ENCODE assay signal across 10 cellular contexts in the genomic region with DNA sequence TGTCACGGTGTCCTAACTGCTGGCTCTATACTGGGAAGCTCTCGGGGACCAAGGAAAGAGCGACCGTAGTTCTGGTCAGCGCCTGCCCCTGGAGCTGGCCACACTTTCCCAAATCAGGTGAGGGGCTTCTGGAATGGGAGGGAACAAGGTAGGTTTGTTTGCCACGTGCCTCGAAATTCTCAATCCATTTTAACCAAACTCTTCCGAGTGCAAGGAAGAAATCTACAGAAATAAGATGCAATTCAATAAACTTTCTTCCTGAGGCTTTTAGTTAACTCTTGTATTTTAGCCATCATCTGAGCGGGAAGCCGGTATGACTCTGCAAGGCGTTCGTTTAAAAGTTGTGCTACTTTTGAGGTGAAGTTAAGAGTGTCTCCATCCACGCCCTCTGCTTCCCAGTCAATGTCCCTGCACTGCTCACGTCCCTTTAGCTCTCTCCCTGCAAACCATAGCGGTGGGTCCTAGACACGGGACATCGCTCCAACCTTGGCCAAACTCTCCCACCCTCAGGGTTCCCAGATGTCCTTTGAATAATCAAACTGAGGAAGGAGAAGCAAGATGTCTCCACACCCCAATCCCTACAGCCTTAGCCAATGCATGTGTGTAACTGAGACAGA. TPM values are rescaled to one million over a fixed set of nuclear protein-coding genes. Genes with fewer than 3 reads are reported as not detected.
A peak's percentile ranks its signal among the peaks of the same experiment; 100 is the strongest.
DNase-seq lines count a peak whose midpoint lies in the region; TF ChIP-seq lines count a peak whose summit lies in the region.
"Had no signal": no experiment of that assay in that cellular context is flagged by ENCODE, and none has a peak within 500 bp of the region (broad histone marks: within the 10 kb centered on the region; RNA-seq: fewer than 3 reads in every experiment).

No MANE protein-coding gene starts in this region.

- H3K4me3 ChIP-seq in Peyer's patch, result peak overlapping the region; percentile 22 to 61 (median 43)
- peak overlapping the region; percentile 63 to 70 (median 65) for H3K4me3 ChIP-seq in fibroblast of lung (replicated peaks in 1 of 4; ENCODE audit: control extremely low read depth in 1 of 4, insufficient read depth in 1 of 4, low read depth in 3 of 4, low read length in 4 of 4)
- peak overlapping the region; percentile 79 to 88 for H3K4me3 ChIP-seq in muscle layer of colon (ENCODE audit: low read depth in 1 of 2, low read length in 2 of 2)
- H3K4me3 ChIP-seq in tibial nerve, result peak overlapping the region; percentile 35 to 62 (median 44)

- no peaks in the 10 kb centered on the region for H3K79me2 ChIP-seq in fibroblast of lung (ENCODE audit: control insufficient read depth, insufficient read depth, low read length)

- H3K4me1 ChIP-seq in Peyer's patch (no peaks in the 10 kb centered on the region), fibroblast of lung (ENCODE audit: control insufficient read depth, extremely low read depth, insufficient read depth, low read length) (peaks cover 2% of the 10 kb centered on the region), muscle layer of colon (ENCODE audit: insufficient read depth, low read length) (peaks cover 3% of the 10 kb centered on the region), tibial nerve (no peaks in the 10 kb centered on the region)

- peak overlapping the region; percentile 52 for H3K9ac ChIP-seq in fibroblast of lung (ENCODE audit: insufficient read depth, low read length)
- peak overlapping the region; percentile 78 for H3K9ac ChIP-seq in muscle layer of colon (ENCODE audit: low read length)

- TF ChIP-seq EP300 in tibial nerve (IDR thresholded peaks at IDR 0.05), result no peak

- peak overlapping the region in 2 of 4 donors; percentile 26 to 42 for H3K27ac ChIP-seq in Peyer's patch
- no peak overlapping the region for H3K27ac ChIP-seq in fibroblast of lung (ENCODE audit: insufficient read depth, low read length)
- H3K27ac ChIP-seq in muscle layer of colon (ENCODE audit: low read depth, low read length), result peak overlapping the region; percentile 61
- peak overlapping the region in 3 of 4 donors; percentile 5 to 75 (median 46) for H3K27ac ChIP-seq in tibial nerve

- no peaks in the 10 kb centered on the region for H3K36me3 ChIP-seq in Peyer's patch
- H3K36me3 ChIP-seq in fibroblast of lung (ENCODE audit: control insufficient read depth, insufficient read depth, low read length), result no peaks in the 10 kb centered on the region
- no peaks in the 10 kb centered on the region for H3K36me3 ChIP-seq in muscle layer of colon (ENCODE audit: insufficient read depth, low read length)
- no peaks in the 10 kb centered on the region for H3K36me3 ChIP-seq in tibial nerve

- POLR2A ChIA-PET in GM10248 (lab: Yijun Ruan, JAX), result no interaction called here

- DNase-seq in Peyer's patch (no peak), fibroblast of lung (ENCODE audit: low read depth in 2 of 2) (peak in 1 of 2 donors; percentile 17), tibial nerve (ENCODE audit: low spot score in 2 of 2) (no peak), glomerular visceral epithelial cell (ENCODE audit: extremely low spot score) (no peak), HK-2 (ENCODE audit: unreplicated experiment) (no peak), GM10248 (ENCODE audit: extremely low spot score) (no peak), HT-29 (ENCODE audit: low spot score) (no peak)
- DNase-seq: effector memory CD4-positive, alpha-beta T cell had no signal

- H2AFZ ChIP-seq in fibroblast of lung (ENCODE audit: low read length), result peak overlapping the region; percentile 87

- H3K27me3 ChIP-seq in Peyer's patch, result no peaks in the 10 kb centered on the region
- no peaks in the 10 kb centered on the region for H3K27me3 ChIP-seq in fibroblast of lung (ENCODE audit: control insufficient read depth, insufficient read depth, low read length)
- H3K27me3 ChIP-seq in muscle layer of colon (ENCODE audit: control insufficient read depth in 1 of 2, insufficient read depth in 2 of 2, low read length in 2 of 2), result no peaks in the 10 kb centered on the region
- H3K27me3 ChIP-seq in tibial nerve, result peaks cover 0 to 8% of the 10 kb centered on the region in 2 donors

- CTCF ChIA-PET in GM10248 (lab: Yijun Ruan, JAX), result no interaction called here

- H3K4me2 ChIP-seq in fibroblast of lung (ENCODE audit: extremely low read depth, insufficient read depth, low read length), result peak overlapping the region; percentile 65

- no peaks in the 10 kb centered on the region for H3K9me3 ChIP-seq in Peyer's patch
- no peaks in the 10 kb centered on the region for H3K9me3 ChIP-seq in fibroblast of lung (ENCODE audit: control insufficient read depth, insufficient read depth, low read depth, low read length)
- no peaks in the 10 kb centered on the region for H3K9me3 ChIP-seq in muscle layer of colon (ENCODE audit: low read length)
- H3K9me3 ChIP-seq in tibial nerve, result no peaks in the 10 kb centered on the region

- 44 to 46% methylated on average over 16 to 17 of the region's 17 CpGs for WGBS in tibial nerve, 2 donors

- no peaks in the 10 kb centered on the region for H4K20me1 ChIP-seq in fibroblast of lung (ENCODE audit: control insufficient read depth, extremely low read depth, insufficient read depth, low read length)

- TF ChIP-seq POLR2A in Peyer's patch (IDR thresholded peaks at IDR 0.05), result no peak
- TF ChIP-seq POLR2A in tibial nerve (IDR thresholded peaks at IDR 0.05), result no peak

- TF ChIP-seq CTCF in Peyer's patch (IDR thresholded peaks at IDR 0.05) (no peak), fibroblast of lung (conservative IDR thresholded peaks at IDR 0.05 in 1 of 2, IDR thresholded peaks at IDR 0.05 in 1 of 2; ENCODE audit: low read depth in 1 of 2, low read length in 2 of 2) (no peak), tibial nerve (IDR thresholded peaks at IDR 0.05) (no peak), GM10248 (IDR thresholded peaks at IDR 0.05; ENCODE audit: control extremely low read depth, extremely low read depth, low read depth, missing control alignments) (no peak)

RNA-seq across cellular contexts. Expression of gene AGTR1, which starts 0.6 kb away (rescaled TPM):
- total RNA-seq in Peyer's patch, result 1 to 10 TPM in 2 of 4 donors, under 1 TPM in 1, not detected in 1; 0.70 to 3.8 (median 1.2) TPM
- total RNA-seq in fibroblast of lung, result 1.2 and 1.5 TPM in 2 replicates
- 1.6 and 3.9 TPM in 2 replicates for polyA plus RNA-seq in fibroblast of lung
- 1.1 and 2.0 TPM in 2 replicates for polyA plus RNA-seq in fibroblast of lung (2012)
- 0.15 TPM in 1 of 2 replicates, not detected in the other for polyA minus RNA-seq in fibroblast of lung (ENCODE audit: low replicate concordance)
- 10 to 100 TPM; 17.1 to 38.5 (median 29.7) TPM for total RNA-seq in tibial nerve
- not detected in 2 replicates for total RNA-seq in HT-29 (2014; rRNA removed; shearing (Covaris generic))
- total RNA-seq: natural killer cell treated with Interleukin-12 subunit alpha and Interleukin-12 subunit beta and Interleukin-15 and Interleukin-18, amount 100 ng/mL, for 72 hours had no signal
